18 cellular contexts compared by ENCODE assay signal in the genomic region with DNA sequence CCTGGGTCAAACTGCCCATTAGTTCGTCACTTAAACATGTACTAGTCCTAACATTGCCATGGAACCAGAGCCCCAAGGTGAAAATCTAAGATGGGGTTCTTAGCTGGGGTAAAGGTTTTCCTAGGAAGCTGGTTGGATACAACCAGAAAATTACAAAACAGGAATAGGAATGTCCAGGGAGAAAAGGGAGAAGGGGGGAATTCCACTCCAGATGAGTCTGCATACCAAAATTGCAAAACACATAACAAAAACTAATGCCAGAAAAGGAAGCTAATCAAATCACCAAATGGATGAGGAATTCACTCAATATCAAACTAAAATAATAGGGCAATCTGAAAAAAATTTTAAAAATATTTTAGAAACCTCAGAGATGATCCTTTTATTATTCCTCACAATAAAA.
"Had no signal": no experiment of that assay in that cellular context is flagged by ENCODE, and none has a peak within 500 bp of the region (broad histone marks: within the 10 kb centered on the region; RNA-seq: fewer than 3 reads in every experiment).

No MANE protein-coding gene starts in this region.

- ATAC-seq: activated CD8-positive, alpha-beta T cell treated with anti-CD3 and anti-CD28 coated beads, Interleukin-2, amount 10 ng/mL, durations not matched to agents 7 days and 5 days; activated naive CD4-positive, alpha-beta T cell treated with anti-CD3 and anti-CD28 coated beads, Interleukin-2, amount 50 U/mL, for 72 hours; esophagus mucosa; left lobe of liver; naive thymus-derived CD4-positive, alpha-beta T cell; stimulated activated effector memory CD8-positive, alpha-beta T cell treated with anti-CD3 and anti-CD28 coated beads, Interleukin-12 subunit alpha, Interleukin-12 subunit beta, amount 100 ng/mL, for 72 hours; stimulated activated naive CD8-positive, alpha-beta T cell treated with anti-CD3 and anti-CD28 coated beads, Interleukin-15, amount 100 ng/mL, for 72 hours had no signal

- H3K27ac ChIP-seq: adrenal gland, ascending aorta, breast epithelium, tibial artery had no signal

- DNase-seq: activated CD4-positive, alpha-beta T cell treated with anti-CD3 and anti-CD28 coated beads for 1 hour; activated CD4-positive, alpha-beta T cell treated with anti-CD3 and anti-CD28 coated beads, Interleukin-2, amount 50 U/mL, for 1 hour; activated CD8-positive, alpha-beta T cell treated with anti-CD3 and anti-CD28 coated beads, Interleukin-2, amount 10 ng/mL, durations not matched to agents 7 days and 5 days; activated gamma-delta T cell treated with Interleukin-2 at 50 U/mL for 16 hours; adrenal gland; effector memory CD4-positive, alpha-beta T cell; kidney; naive thymus-derived CD4-positive, alpha-beta T cell; posterior cingulate gyrus; stimulated activated CD4-positive, alpha-beta T cell treated with anti-CD3 and anti-CD28 coated beads, Interleukin-12 subunit alpha, Interleukin-12 subunit beta, amount 100 ng/mL, for 4 hours; stimulated activated naive CD8-positive, alpha-beta T cell treated with anti-CD3 and anti-CD28 coated beads, Interleukin-15, amount 100 ng/mL, for 72 hours; tibial artery had no signal
